20 cellular contexts compared by ENCODE assay signal in genomic region chr2:19051238-19051831, GRCh38.
DNase-seq lines count a peak whose midpoint lies in the region; ATAC-seq and TF ChIP-seq lines count a peak whose summit lies in the region.
"Had no signal": no experiment of that assay in that cellular context is flagged by ENCODE, and none has a peak within 500 bp of the region (broad histone marks: within the 10 kb centered on the region; RNA-seq: fewer than 3 reads in every experiment).

No MANE protein-coding gene starts in this region.

- H3K9me3 Mint-ChIP-seq in activated CD8-positive, alpha-beta memory T cell treated with anti-CD3 and anti-CD28 coated beads, Interleukin-2, amount 10 ng/mL, durations not matched to agents 7 days and 5 days (ENCODE audit: low read depth): no peaks in the 10 kb centered on the region

- no peaks in the 10 kb centered on the region for H3K4me1 Mint-ChIP-seq in activated CD8-positive, alpha-beta memory T cell treated with anti-CD3 and anti-CD28 coated beads, Interleukin-2, amount 10 ng/mL, durations not matched to agents 7 days and 5 days

- no peak for TF ChIP-seq POLR2A in heart left ventricle (IDR thresholded peaks at IDR 0.05)

- ATAC-seq in heart left ventricle (no peak), GM19455 (IDR thresholded peaks at IDR 0.05; ENCODE audit: unreplicated experiment) (no peak)
- no peak for ATAC-seq in activated CD8-positive, alpha-beta memory T cell treated with anti-CD3 and anti-CD28 coated beads, Interleukin-2, amount 10 ng/mL, durations not matched to agents 7 days and 5 days

- H3K36me3 ChIP-seq in left ventricle myocardium inferior: no peaks in the 10 kb centered on the region
- H3K36me3 ChIP-seq in heart left ventricle: no peaks in the 10 kb centered on the region
- H3K36me3 ChIP-seq in WERI-Rb-1: no peaks in the 10 kb centered on the region
- H3K36me3 ChIP-seq: SJCRH30 had no signal

- intact Hi-C loops in left ventricle myocardium inferior (cut with micrococcal nuclease): no loop called here
- intact Hi-C loops in heart left ventricle (cut with DNase I): no loop called here
- intact Hi-C loops in posterior cingulate gyrus (cut with DNase I): no loop called here

- TF ChIP-seq CTCF in left ventricle myocardium inferior (IDR thresholded peaks at IDR 0.05; ENCODE audit: borderline replicate concordance) (no peak), heart left ventricle (IDR thresholded peaks at IDR 0.05) (no peak), WERI-Rb-1 (IDR thresholded peaks at IDR 0.05; ENCODE audit: low read depth, low read length) (0 out of 2 replicates have a peak, but pooled peaks have one; percentile 3), fibroblast of pulmonary artery (IDR thresholded peaks at IDR 0.05; ENCODE audit: low read length, missing control alignments) (peak; percentile 6)

- H3K27ac Mint-ChIP-seq in activated CD8-positive, alpha-beta memory T cell treated with anti-CD3 and anti-CD28 coated beads, Interleukin-2, amount 10 ng/mL, durations not matched to agents 7 days and 5 days: no peak overlapping the region

- no peak overlapping the region for H3K4me3 Mint-ChIP-seq in activated CD8-positive, alpha-beta memory T cell treated with anti-CD3 and anti-CD28 coated beads, Interleukin-2, amount 10 ng/mL, durations not matched to agents 7 days and 5 days

- peaks cover 32% of the 10 kb centered on the region for H3K4me1 ChIP-seq in left ventricle myocardium inferior
- peaks cover 0 to 29% (median 9%) of the 10 kb centered on the region in 12 donors for H3K4me1 ChIP-seq in heart left ventricle
- H3K4me1 ChIP-seq: SJCRH30 had no signal

- H3K27ac ChIP-seq in left ventricle myocardium inferior (replicated peaks) (peak overlapping the region; percentile 6), heart left ventricle (no peak overlapping the region), WERI-Rb-1 (no peak overlapping the region)
- H3K27ac ChIP-seq: RWPE1, SJCRH30 had no signal

- DNase-seq in left ventricle myocardium inferior: no peak
- DNase-seq in heart left ventricle: no peak
- no peak for DNase-seq in WERI-Rb-1
- DNase-seq in fibroblast of pulmonary artery (ENCODE audit: low read depth): no peak
- no peak for DNase-seq in NCI-H2196 treated with DMSO at 0.1 percent for 48 hours (lab: John Stamatoyannopoulos, UW; ENCODE audit: unreplicated experiment)
- no peak for DNase-seq in activated CD8-positive, alpha-beta memory T cell treated with anti-CD3 and anti-CD28 coated beads, Interleukin-2, amount 10 ng/mL, durations not matched to agents 7 days and 5 days
- DNase-seq in posterior cingulate gyrus: no peak
- DNase-seq: C1 segment of cervical spinal cord, DMS 273 treated with DMSO at 0.1 percent for 48 hours, H7, IMR-90, Kasumi-1, MM.1S, NCI-H1417 treated with DMSO at 0.1 percent for 48 hours, NCI-H1930, NCI-H2171, NCI-H446 treated with DMSO at 0.1 percent for 48 hours, SJCRH30 had no signal

- no peaks in the 10 kb centered on the region for H3K36me3 Mint-ChIP-seq in activated CD8-positive, alpha-beta memory T cell treated with anti-CD3 and anti-CD28 coated beads, Interleukin-2, amount 10 ng/mL, durations not matched to agents 7 days and 5 days

- H3K9me3 ChIP-seq in left ventricle myocardium inferior (replicated peaks): peaks cover 5% of the 10 kb centered on the region
- peaks cover 0 to 7% (median 0%) of the 10 kb centered on the region in 12 donors for H3K9me3 ChIP-seq in heart left ventricle
- H3K9me3 ChIP-seq in WERI-Rb-1 (ENCODE audit: severe bottlenecking): no peaks in the 10 kb centered on the region
- H3K9me3 ChIP-seq: SJCRH30 had no signal

- H3K27me3 Mint-ChIP-seq in activated CD8-positive, alpha-beta memory T cell treated with anti-CD3 and anti-CD28 coated beads, Interleukin-2, amount 10 ng/mL, durations not matched to agents 7 days and 5 days: no peaks in the 10 kb centered on the region

- H3K27me3 ChIP-seq in left ventricle myocardium inferior (ENCODE audit: low read depth) (no peaks in the 10 kb centered on the region), heart left ventricle (no peaks in the 10 kb centered on the region), WERI-Rb-1 (ENCODE audit: insufficient read depth, low read depth, severe bottlenecking) (peaks cover 14% of the 10 kb centered on the region)
- H3K27me3 ChIP-seq: SJCRH30 had no signal

- CTCF ChIA-PET in activated CD8-positive, alpha-beta memory T cell treated with anti-CD3 and anti-CD28 coated beads, Interleukin-2, amount 10 ng/mL, durations not matched to agents 7 days and 5 days (lab: Charles Lee): no interaction called here

- WGBS in heart left ventricle, 4 donors: 77 to 86% (median 83%) methylated on average over 5 of the region's 5 CpGs

- no peak overlapping the region for H3K4me3 ChIP-seq in left ventricle myocardium inferior
- H3K4me3 ChIP-seq in heart left ventricle: no peak overlapping the region
- no peak overlapping the region for H3K4me3 ChIP-seq in WERI-Rb-1 (ENCODE audit: low read depth, low read length)
- no peak overlapping the region for H3K4me3 ChIP-seq in fibroblast of pulmonary artery (replicated peaks; ENCODE audit: low read depth, low read length)
- H3K4me3 ChIP-seq: SJCRH30 had no signal

Comparison
In these comparisons a context has a peak if more than half of its experiments do, and no peak if none do; other contexts are left out.
1. CTCF ChIP-seq: peak in WERI-Rb-1 (single experiment) and fibroblast of pulmonary artery (single experiment); none in left ventricle myocardium inferior (single experiment) and heart left ventricle (0 of 12).